ENCODE assay signal across 1 cellular context in genomic region chr6:2037230-2037926, GRCh38.
TF ChIP-seq lines count a peak whose summit lies in the region.

No MANE protein-coding gene starts in this region.

TF ChIP-seq in HEK293, 187 proteins besides CTCF, POLR2A, EP300 and RAD21 (continued from another document):
- no peak for TF ChIP-seq HOXC10 (CRISPR knock-in tag; IDR thresholded peaks at IDR 0.05)
- no peak for TF ChIP-seq ZBTB20 (tag by site-specific recombination; IDR thresholded peaks at IDR 0.05)
